In the genomic region with DNA sequence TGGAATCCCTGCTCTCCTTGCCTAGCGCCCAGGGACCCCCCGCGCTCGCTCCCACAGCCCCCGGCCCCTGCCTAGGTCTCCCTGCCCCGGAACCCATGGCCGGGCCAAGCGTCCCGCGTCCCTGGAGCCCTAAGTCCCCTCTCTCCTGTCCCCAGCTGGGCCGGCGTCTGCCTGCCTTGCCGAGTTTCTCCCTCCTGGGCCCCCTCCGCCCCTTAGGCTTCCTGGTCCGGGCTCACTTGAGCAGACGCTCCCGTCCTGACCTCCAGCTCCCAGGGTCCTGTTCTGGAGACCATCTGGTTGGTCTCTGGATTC, we compare ENCODE assay signal across 9 cellular contexts. TPM values are rescaled to one million over a fixed set of nuclear protein-coding genes. Genes with fewer than 3 reads are reported as not detected.
DNase-seq lines count a peak whose midpoint lies in the region; ATAC-seq and TF ChIP-seq lines count a peak whose summit lies in the region.
"Had no signal": no experiment of that assay in that cellular context is flagged by ENCODE, and none has a peak within 500 bp of the region (broad histone marks: within the 10 kb centered on the region; RNA-seq: fewer than 3 reads in every experiment).

No MANE protein-coding gene starts in this region.

- H3K4me3 Mint-ChIP-seq in MCF 10A (ENCODE audit: unreplicated experiment): peak overlapping the region; percentile 93

- DNase-seq in EL (peak; percentile 19), HT-29 (ENCODE audit: low spot score) (peak; percentile 14), MCF 10A (ENCODE audit: unreplicated experiment) (no peak), mucosa of descending colon (peak in 2 of 3 donors; percentile 38 to 63), NCI-H526 treated with DMSO at 0.1 percent for 48 hours (lab: John Stamatoyannopoulos, UW) (no peak), NCI-H1417 treated with DMSO at 0.1 percent for 48 hours (lab: John Stamatoyannopoulos, UW) (no peak), GM13976 (ENCODE audit: low spot score) (no peak), G401 (ENCODE audit: low spot score) (no peak)

- CTCF ChIA-PET in MCF 10A (lab: Yijun Ruan, JAX): interaction anchor here (0.5 to 0.7 kb wide), 2 partner anchors 57 to 297 kb away, joined by 4 read pairs; partner anchors contain the start of gene SMIM44

- peaks cover 24% of the 10 kb centered on the region for H3K4me1 Mint-ChIP-seq in MCF 10A (ENCODE audit: insufficient read depth, unreplicated experiment)

- in situ Hi-C loops in GM13976 (cut with MboI; ENCODE audit: low sequenced_read_pairs, unreplicated experiment): no loop called here
- in situ Hi-C loops in G401 (cut with HindIII; ENCODE audit: low sequenced_read_pairs): no loop called here

- TF ChIP-seq CTCF in MCF 10A (IDR thresholded peaks at IDR 0.05; ENCODE audit: unreplicated experiment): no peak
- no peak for TF ChIP-seq CTCF in mucosa of descending colon (IDR thresholded peaks at IDR 0.05)
- no peak for TF ChIP-seq CTCF in GM13976 (IDR thresholded peaks at IDR 0.05; ENCODE audit: borderline replicate concordance, control extremely low read depth, extremely low read depth, insufficient read depth, missing control alignments)

- intact Hi-C loops in MCF 10A (cut with micrococcal nuclease): no loop called here
- intact Hi-C loops in mucosa of descending colon (cut with DNase I, micrococcal nuclease): no loop called here

- no peaks in the 10 kb centered on the region for H3K36me3 ChIP-seq in mucosa of descending colon (ENCODE audit: low read depth)

- peaks cover 45% of the 10 kb centered on the region for H3K4me1 ChIP-seq in mucosa of descending colon (ENCODE audit: low read depth)

- no peaks in the 10 kb centered on the region for H3K27me3 Mint-ChIP-seq in MCF 10A (ENCODE audit: insufficient read depth, unreplicated experiment)

- peak; percentile 1 for ATAC-seq in mucosa of descending colon

- H3K9me3 Mint-ChIP-seq in MCF 10A (ENCODE audit: unreplicated experiment): no peaks in the 10 kb centered on the region

- peaks cover 12% of the 10 kb centered on the region for H3K36me3 Mint-ChIP-seq in MCF 10A (ENCODE audit: insufficient read depth, unreplicated experiment)

- POLR2A ChIA-PET in MCF 10A (lab: Yijun Ruan, JAX): interaction anchor here (0.6 to 1.8 kb wide), 9 partner anchors 10 to 1063 kb away, joined by 3 to 4 read pairs (median 3); partner anchors contain the start of genes GNA15 and LMNB2

- peak overlapping the region; percentile 91 for H3K4me3 ChIP-seq in mucosa of descending colon

- H3K27ac Mint-ChIP-seq in MCF 10A (ENCODE audit: low read depth, unreplicated experiment): peak overlapping the region; percentile 97

- no peaks in the 10 kb centered on the region for H3K9me3 ChIP-seq in mucosa of descending colon

- no TSS peak for BruUV-seq in MCF 10A (replicated peaks; lab: Mats Ljungman, UMichigan)

RNA-seq across cellular contexts. Expression of gene NCLN, which starts 0.6 kb away (rescaled TPM):
- total RNA-seq in HT-29 (2014; rRNA removed; shearing (Covaris generic)): 95.3 and 104 TPM in 2 replicates
- total RNA-seq in MCF 10A (2022) (72.1 and 84.1 TPM in 2 replicates), mucosa of descending colon (100 to 1,000 TPM in 1 of 3 donors, 10 to 100 TPM in 2; 52.6 to 103 (median 94.4) TPM)
- total RNA-seq in G401 (2014; rRNA removed; shearing (Covaris generic)): 77.5 and 82.5 TPM in 2 replicates

RNA-seq across cellular contexts. Expression of gene S1PR4, which starts 7.8 kb away (rescaled TPM):
- not detected in 2 replicates for total RNA-seq in HT-29 (2014; rRNA removed; shearing (Covaris generic))
- 0.39 and 0.44 TPM in 2 replicates for total RNA-seq in MCF 10A (2022)
- total RNA-seq in mucosa of descending colon: 1 to 10 TPM in 1 of 3 donors, under 1 TPM in 2; 0.38 to 2.5 (median 0.82) TPM
- not detected in 2 replicates for total RNA-seq in G401 (2014; rRNA removed; shearing (Covaris generic))

RNA-seq across cellular contexts. Expression of gene CELF5, which starts 38.1 kb away (rescaled TPM):
- 0.10 and 0.53 TPM in 2 replicates for total RNA-seq in HT-29 (2014; rRNA removed; shearing (Covaris generic))
- total RNA-seq in MCF 10A (2022) (0.17 and 0.30 TPM in 2 replicates), mucosa of descending colon (1 to 10 TPM in 1 of 3 donors, under 1 TPM in 2; 0.75 to 2.7 (median 0.79) TPM)
- total RNA-seq in G401 (2014; rRNA removed; shearing (Covaris generic)): 1.5 and 1.7 TPM in 2 replicates
- total RNA-seq: NCI-H460 had no signal

RNA-seq across cellular contexts. Expression of gene GNA15, which starts 50.5 kb away (rescaled TPM):
- 15.9 and 20.0 TPM in 2 replicates for total RNA-seq in HT-29 (2014; rRNA removed; shearing (Covaris generic))
- total RNA-seq in MCF 10A (2022) (32.9 and 47.1 TPM in 2 replicates), mucosa of descending colon (1 to 10 TPM; 1.9 to 6.2 (median 4.3) TPM)
- total RNA-seq in G401 (2014; rRNA removed; shearing (Covaris generic)): 2.8 and 3.7 TPM in 2 replicates

Comparison
In these comparisons a context has a peak if more than half of its experiments do, and no peak if none do; other contexts are left out.
1. DNase-seq: peak in EL (single experiment), HT-29 (single experiment) and mucosa of descending colon (2 of 3); none in MCF 10A (single experiment), NCI-H526 treated with DMSO at 0.1 percent for 48 hours (single experiment), NCI-H1417 treated with DMSO at 0.1 percent for 48 hours (single experiment), GM13976 (single experiment) and G401 (single experiment).